Comparison of ENCODE assay signal across 14 cellular contexts in the genomic region with DNA sequence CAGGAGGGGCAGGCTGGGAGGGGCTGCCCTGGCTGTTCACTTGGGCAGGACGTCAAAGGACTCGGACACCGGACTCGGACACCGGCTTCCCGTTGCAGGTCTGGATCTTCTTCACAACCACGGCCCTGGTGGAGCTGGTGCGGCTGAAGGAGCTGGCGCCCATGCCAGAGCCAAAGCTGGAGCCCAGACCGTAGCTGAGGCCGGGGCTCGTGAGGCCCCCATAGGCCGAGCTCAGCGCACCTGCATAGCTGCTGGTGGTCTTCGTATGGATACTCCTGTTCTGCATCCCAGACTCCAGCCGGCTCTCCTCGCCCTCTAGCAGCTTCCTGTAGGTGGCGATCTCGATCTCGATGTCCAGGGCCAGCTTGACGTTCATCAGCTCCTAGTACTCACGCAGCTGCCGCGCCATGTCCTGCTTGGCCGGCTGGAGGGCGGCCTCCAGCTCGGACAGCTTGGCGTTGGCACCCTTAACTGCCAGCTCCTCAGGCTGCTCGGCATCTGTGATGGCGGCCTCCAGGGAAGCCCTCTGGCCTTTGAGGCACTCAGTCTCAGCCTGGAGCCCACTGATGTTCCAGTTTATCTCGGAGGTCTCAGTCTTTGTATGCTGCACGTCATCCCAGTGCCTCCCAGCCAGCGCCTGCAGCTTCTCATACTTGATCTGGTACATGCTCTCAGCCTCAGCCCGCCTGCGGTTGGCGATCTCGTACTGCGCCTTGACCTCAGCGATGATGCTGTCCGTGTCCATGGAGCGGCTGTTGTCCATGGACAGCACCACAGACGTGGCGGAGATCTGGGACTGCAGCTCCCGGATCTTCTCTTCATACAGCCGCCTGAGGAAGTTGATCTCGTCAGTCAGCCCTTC. TPM values are rescaled to one million over a fixed set of nuclear protein-coding genes. Genes with fewer than 3 reads are reported as not detected.
A peak's percentile ranks its signal among the peaks of the same experiment; 100 is the strongest.
DNase-seq lines count a peak whose midpoint lies in the region; ATAC-seq, FAIRE-seq and TF ChIP-seq lines count a peak whose summit lies in the region.
"Had no signal": no experiment of that assay in that cellular context is flagged by ENCODE, and none has a peak within 500 bp of the region (broad histone marks: within the 10 kb centered on the region; RNA-seq: fewer than 3 reads in every experiment).

No MANE protein-coding gene starts in this region.

- peaks cover 38% of the 10 kb centered on the region for H3K27me3 Mint-ChIP-seq in Calu3 (ENCODE audit: unreplicated experiment)

- peak in 1 of 2 experiments; percentile 63; a peak in 2 of 4 replicates for TF ChIP-seq RAD21 in K562 (CRISPR knock-in tag; conservative IDR thresholded peaks at IDR 0.05 in 1 of 2, IDR thresholded peaks at IDR 0.05 in 1 of 2)

- H3K9me1 ChIP-seq in K562 (ENCODE audit: control insufficient read depth, insufficient read depth, low read length), result no peaks in the 10 kb centered on the region

- no peak overlapping the region for H3K4me3 Mint-ChIP-seq in Calu3 (ENCODE audit: low read depth, unreplicated experiment)
- H3K4me3 Mint-ChIP-seq: activated B cell treated with CpG ODN at 0.5 μM for 24 hours; CD4-positive, alpha-beta memory T cell had no signal

- H2AFZ ChIP-seq in K562 (ENCODE audit: low read depth, low read length), result peak overlapping the region; percentile 93

- H3K9me3 Mint-ChIP-seq in Calu3 (ENCODE audit: low read depth, unreplicated experiment), result no peaks in the 10 kb centered on the region
- H3K9me3 Mint-ChIP-seq: activated B cell treated with CpG ODN at 0.5 μM for 24 hours had no signal

- H3K9ac ChIP-seq in K562 (ENCODE audit: insufficient read depth in 1 of 2, low read depth in 2 of 2, low read length in 2 of 2), result peak overlapping the region in 1 of 2 experiments; percentile 82; a peak in 2 of 4 replicates

- no peak overlapping the region for H3K27ac ChIP-seq in K562 (ENCODE audit: extremely low read depth, low read depth, low read length)

- BruUV-seq in Calu3 (replicated peaks; lab: Mats Ljungman, UMichigan) (no TSS peak), K562 (replicated peaks; lab: Mats Ljungman, UMichigan) (no TSS peak)

- peak; percentile 5 for DNase-seq in Calu3
- no peak for DNase-seq in HFF-Myc (ENCODE audit: extremely low read depth, low read depth)
- peak in 2 of 4 experiments; percentile 39 to 84 for DNase-seq in K562 (ENCODE audit: extremely low read depth in 1 of 4, low spot score in 3 of 4)
- peak; percentile 18 for DNase-seq in mucosa of gallbladder (ENCODE audit: low spot score)
- no peak for DNase-seq in GF-D8 (lab: John Stamatoyannopoulos, UW)
- DNase-seq in DMS79 (lab: John Stamatoyannopoulos, UW), result no peak
- DNase-seq in HTR-8/SVneo (ENCODE audit: insufficient read length, low spot score), result no peak
- DNase-seq: activated B cell treated with CpG ODN at 0.5 μM for 24 hours; CD4-positive, alpha-beta memory T cell; central memory CD4-positive, alpha-beta T cell; left ventricle myocardium superior; SIG-M5; stimulated activated CD4-positive, alpha-beta T cell treated with anti-CD3 and anti-CD28 coated beads, Interleukin-4, amount 100 ng/mL, for 4 hours had no signal

- in situ Hi-C loops in K562 (cut with MboI), result no loop called here

- ATAC-seq in K562 (peak; percentile 79), GM21723 (IDR thresholded peaks at IDR 0.05; ENCODE audit: unreplicated experiment) (no peak)
- ATAC-seq: left ventricle myocardium superior had no signal

- H3K27me3 ChIP-seq in K562 (ENCODE audit: control insufficient read depth in 2 of 2, insufficient read depth in 2 of 2, low read length in 2 of 2), result peaks cover 20 to 35% of the 10 kb centered on the region in 2 experiments

- H3K27ac Mint-ChIP-seq in Calu3 (ENCODE audit: unreplicated experiment), result no peak overlapping the region
- H3K27ac Mint-ChIP-seq: activated B cell treated with CpG ODN at 0.5 μM for 24 hours; CD4-positive, alpha-beta memory T cell had no signal

- H3K4me2 ChIP-seq in K562 (ENCODE audit: insufficient read depth, low read length), result peak overlapping the region; percentile 86

- no peak overlapping the region for H3K4me3 ChIP-seq in HFF-Myc (replicated peaks; ENCODE audit: low read depth, low read length)
- H3K4me3 ChIP-seq in K562, result 0 out of 2 replicates have a peak overlapping the region, but pooled peaks have one; percentile 12

- no peaks in the 10 kb centered on the region for H3K9me3 ChIP-seq in K562 (replicated peaks; ENCODE audit: control insufficient read depth, insufficient read depth, low read depth, low read length)

- no peaks in the 10 kb centered on the region; the same call in 1 of the 2 replicates for H4K20me1 ChIP-seq in K562 (replicated peaks; ENCODE audit: control insufficient read depth, insufficient read depth, low read length)

- CTCF ChIA-PET in Calu3 (lab: Charles Lee), result no interaction called here
- CTCF ChIA-PET in K562 (lab: Yijun Ruan, JAX; ENCODE audit: low intra/inter-chr PET ratio), result no interaction called here

- no peak for TF ChIP-seq EP300 in K562 (IDR thresholded peaks at IDR 0.05; ENCODE audit: low read length)

- H3K36me3 Mint-ChIP-seq in Calu3 (ENCODE audit: insufficient read depth, unreplicated experiment), result no peaks in the 10 kb centered on the region
- H3K36me3 Mint-ChIP-seq: CD4-positive, alpha-beta memory T cell had no signal

- no peaks in the 10 kb centered on the region for H3K4me1 Mint-ChIP-seq in Calu3 (ENCODE audit: low read depth, unreplicated experiment)
- H3K4me1 Mint-ChIP-seq: activated B cell treated with CpG ODN at 0.5 μM for 24 hours had no signal

- POLR2A ChIA-PET in K562 (lab: Yijun Ruan, JAX), result interaction anchor here (0.6 to 1.9 kb wide), 7 partner anchors 9 to 110 kb away, joined by 3 to 7 read pairs (median 5); a partner anchor contains a TSS

- no peak for TF ChIP-seq POLR2A in K562 (conservative IDR thresholded peaks at IDR 0.05)

- intact Hi-C loops in Calu3 (cut with micrococcal nuclease; ENCODE audit: unreplicated experiment) (no loop called here), K562 (cut with micrococcal nuclease) (loop anchor here (1.0 kb wide), 1 partner anchor 191 kb away; no protein-coding TSS in a partner anchor)

- no peaks in the 10 kb centered on the region for H3K79me2 ChIP-seq in K562 (ENCODE audit: control insufficient read depth, insufficient read depth, low read length)

- FAIRE-seq in K562 (lab: Jason Lieb, UNC) (peak; percentile 88), HTR-8/SVneo (lab: Jason Lieb, UNC) (no peak)

- H3K4me1 ChIP-seq in K562 (replicated peaks in 1 of 2; ENCODE audit: control insufficient read depth in 2 of 2, insufficient read depth in 2 of 2, low read length in 2 of 2), result peaks cover 4 to 12% of the 10 kb centered on the region in 2 experiments; a peak in 3 of 5 replicates

- 21% methylated on average over 46 of the region's 46 CpGs for WGBS in K562 (ENCODE audit: insufficient coverage, low coverage, missing lambda C conversion rate)

- TF ChIP-seq CTCF in Calu3 (IDR thresholded peaks at IDR 0.05; ENCODE audit: unreplicated experiment) (no peak), HFF-Myc (IDR thresholded peaks at IDR 0.05; ENCODE audit: low read depth, low read length, missing control alignments) (peak; percentile 43), K562 (IDR thresholded peaks at IDR 0.05 in 2 of 3, conservative IDR thresholded peaks at IDR 0.05 in 1 of 3; ENCODE audit: insufficient read depth in 2 of 3, low read depth in 1 of 3, low read length in 3 of 3) (peak; percentile 70 to 81 (median 80))

- no peaks in the 10 kb centered on the region for H3K36me3 ChIP-seq in K562 (ENCODE audit: control insufficient read depth, insufficient read depth, low read length)

RNA-seq across cellular contexts. Expression of a gene that starts 15.1 kb away (rescaled TPM):
- total RNA-seq in Calu3 (2022) (not detected in 2 replicates), K562 (2014; rRNA removed) (not detected in 2 replicates), K562 (2014; rRNA removed; fragmentation: Illumina TruSeq; extraction: Trizol) (not detected in 2 replicates), K562 (2015; rRNA removed; fragmentation: Illumina TruSeq; extraction: Trizol) (not detected in 2 replicates), K562 (2021) (not detected in 2 replicates), mucosa of gallbladder (not detected)
- not detected in 2 replicates for total RNA-seq in K562 (2011; cell fraction: chromatin; rRNA removed; ENCODE audit: low replicate concordance)
- 0.13 TPM in 1 of 2 replicates, not detected in the other for total RNA-seq in K562 (2011; cell fraction: nucleolus; rRNA removed)
- total RNA-seq in K562 (2011; cell fraction: nucleoplasm; rRNA removed), result not detected in 2 replicates
- polyA plus RNA-seq in K562 (2011; rRNA removed) (0.13 TPM in 1 of 2 replicates, not detected in the other), K562 (2014; fragmentation: Illumina TruSeq; extraction: Trizol) (not detected in 2 replicates), K562 (2014; fragmentation: Nextera tagmentation; extraction: Ambion mirVana) (under 1 TPM in 1 of 2 experiments, not detected in 1; 0.01 TPM), K562 (2014; rRNA removed) (0.24 TPM in 1 of 2 replicates, not detected in the other)
- polyA plus RNA-seq in K562 (2011; cell fraction: cytosol; rRNA removed), result not detected in 2 replicates
- polyA plus RNA-seq in K562 (2011; cell fraction: nucleus; rRNA removed), result not detected in 2 replicates
- polyA plus RNA-seq in K562 (2012), result 0.04 TPM in 1 of 2 replicates, not detected in the other
- polyA minus RNA-seq in K562 (2011; rRNA and poly(A)+ RNA removed), result not detected in 2 replicates
- not detected in 2 replicates for polyA minus RNA-seq in K562 (2011; cell fraction: cytosol; rRNA and poly(A)+ RNA removed)
- not detected in 2 replicates for polyA minus RNA-seq in K562 (2011; cell fraction: nucleus; rRNA and poly(A)+ RNA removed)
- total RNA-seq: activated B cell treated with CpG ODN at 0.5 μM for 24 hours; CD4-positive, alpha-beta memory T cell; left ventricle myocardium superior had no signal
- polyA plus RNA-seq: CD4-positive, alpha-beta memory T cell had no signal

RNA-seq across cellular contexts. Expression of a gene that starts 37.9 kb away (rescaled TPM):
- total RNA-seq in Calu3 (2022) (not detected in 2 replicates), K562 (2014; rRNA removed) (not detected in 2 replicates), K562 (2014; rRNA removed; fragmentation: Illumina TruSeq; extraction: Trizol) (not detected in 2 replicates), K562 (2015; rRNA removed; fragmentation: Illumina TruSeq; extraction: Trizol) (not detected in 2 replicates), K562 (2021) (not detected in 2 replicates), mucosa of gallbladder (0.06 TPM)
- not detected in 2 replicates for total RNA-seq in K562 (2011; cell fraction: chromatin; rRNA removed; ENCODE audit: low replicate concordance)
- not detected in 2 replicates for total RNA-seq in K562 (2011; cell fraction: nucleolus; rRNA removed)
- total RNA-seq in K562 (2011; cell fraction: nucleoplasm; rRNA removed), result not detected in 2 replicates
- polyA plus RNA-seq in K562 (2011; rRNA removed) (not detected in 2 replicates), K562 (2014; fragmentation: Illumina TruSeq; extraction: Trizol) (not detected in 2 replicates), K562 (2014; fragmentation: Nextera tagmentation; extraction: Ambion mirVana) (not detected), K562 (2014; rRNA removed) (not detected in 2 replicates)
- polyA plus RNA-seq in K562 (2011; cell fraction: cytosol; rRNA removed), result not detected in 2 replicates
- not detected in 2 replicates for polyA plus RNA-seq in K562 (2011; cell fraction: nucleus; rRNA removed)
- polyA plus RNA-seq in K562 (2012), result not detected in 2 replicates
- polyA minus RNA-seq in K562 (2011; rRNA and poly(A)+ RNA removed), result not detected in 2 replicates
- not detected in 2 replicates for polyA minus RNA-seq in K562 (2011; cell fraction: cytosol; rRNA and poly(A)+ RNA removed)
- polyA minus RNA-seq in K562 (2011; cell fraction: nucleus; rRNA and poly(A)+ RNA removed), result not detected in 2 replicates
- total RNA-seq: activated B cell treated with CpG ODN at 0.5 μM for 24 hours; CD4-positive, alpha-beta memory T cell; left ventricle myocardium superior had no signal
- polyA plus RNA-seq: CD4-positive, alpha-beta memory T cell had no signal

Comparison
In these comparisons a context has a peak if more than half of its experiments do, and no peak if none do; other contexts are left out.
1. DNase-seq: peak in Calu3 (single experiment) and mucosa of gallbladder (single experiment); none in HFF-Myc (single experiment), GF-D8 (single experiment), DMS79 (single experiment) and HTR-8/SVneo (single experiment).